8 cellular contexts compared by ENCODE assay signal in genomic region chr4:23333946-23334878, GRCh38.
DNase-seq lines count a peak whose midpoint lies in the region; ATAC-seq and TF ChIP-seq lines count a peak whose summit lies in the region.

No MANE protein-coding gene starts in this region.

- no peak for TF ChIP-seq POLR2A in esophagus muscularis mucosa (IDR thresholded peaks at IDR 0.05; ENCODE audit: low read depth)

- DNase-seq in AG10803 (ENCODE audit: low read depth) (peak; percentile 61), NCI-H2081 (lab: John Stamatoyannopoulos, UW) (peak; percentile 56 to 83), heart right ventricle (peak in 1 of 2 donors; percentile 7), esophagus muscularis mucosa (ENCODE audit: extremely low spot score) (no peak)
- DNase-seq in activated CD4-positive, alpha-beta T cell treated with anti-CD3 and anti-CD28 coated beads, Interleukin-2, amount 10 ng/mL, durations not matched to agents 7 days and 5 days, result peak; percentile 56
- DNase-seq in stimulated activated naive CD8-positive, alpha-beta T cell treated with anti-CD3 and anti-CD28 coated beads, Interleukin-15, Interleukin-2, amounts not matched to agents 100 U/mL and 50 U/mL, for 24 hours, result peak; percentile 20

- TF ChIP-seq CTCF in AG10803 (conservative IDR thresholded peaks at IDR 0.05; ENCODE audit: low read length) (no peak), heart right ventricle (IDR thresholded peaks at IDR 0.05) (no peak), esophagus muscularis mucosa (IDR thresholded peaks at IDR 0.05) (peak in 1 of 3 experiments; percentile 9)

- H3K27ac ChIP-seq in heart right ventricle (peak overlapping the region in 2 of 10 donors; percentile 49 to 60), esophagus muscularis mucosa (replicated peaks in 1 of 4) (no peak overlapping the region)

- CTCF ChIA-PET in activated CD4-positive, alpha-beta T cell treated with anti-CD3 and anti-CD28 coated beads, Interleukin-2, amount 10 ng/mL, durations not matched to agents 7 days and 5 days (lab: Charles Lee), result no interaction called here

- H3K9me3 Mint-ChIP-seq in activated CD4-positive, alpha-beta T cell treated with anti-CD3 and anti-CD28 coated beads, Interleukin-2, amount 10 ng/mL, durations not matched to agents 7 days and 5 days, result no peaks in the 10 kb centered on the region

- peaks cover 25% of the 10 kb centered on the region for H3K4me1 Mint-ChIP-seq in activated CD4-positive, alpha-beta T cell treated with anti-CD3 and anti-CD28 coated beads, Interleukin-2, amount 10 ng/mL, durations not matched to agents 7 days and 5 days

- H3K36me3 Mint-ChIP-seq in activated CD4-positive, alpha-beta T cell treated with anti-CD3 and anti-CD28 coated beads, Interleukin-2, amount 10 ng/mL, durations not matched to agents 7 days and 5 days (ENCODE audit: low read depth), result no peaks in the 10 kb centered on the region

- intact Hi-C loops in heart right ventricle (cut with DNase I) (no loop called here), esophagus muscularis mucosa (cut with DNase I) (no loop called here)

- H3K4me1 ChIP-seq in heart right ventricle, result peaks cover 0 to 27% (median 7%) of the 10 kb centered on the region in 9 donors
- H3K4me1 ChIP-seq in esophagus muscularis mucosa, result peaks cover 0 to 12% (median 5%) of the 10 kb centered on the region in 4 donors

- ATAC-seq in GM18870 (IDR thresholded peaks at IDR 0.05; ENCODE audit: unreplicated experiment) (peak; percentile 89), HG03060 (IDR thresholded peaks at IDR 0.05; ENCODE audit: low read depth, unreplicated experiment) (peak; percentile 78), heart right ventricle (peak; percentile 27 to 85 (median 58))
- peak; percentile 91 for ATAC-seq in stimulated activated naive CD8-positive, alpha-beta T cell treated with anti-CD3 and anti-CD28 coated beads, Interleukin-15, Interleukin-2, amounts not matched to agents 100 U/mL and 50 U/mL, for 24 hours

- H3K27me3 Mint-ChIP-seq in activated CD4-positive, alpha-beta T cell treated with anti-CD3 and anti-CD28 coated beads, Interleukin-2, amount 10 ng/mL, durations not matched to agents 7 days and 5 days, result no peaks in the 10 kb centered on the region

- POLR2A ChIA-PET in activated CD4-positive, alpha-beta T cell treated with anti-CD3 and anti-CD28 coated beads, Interleukin-2, amount 10 ng/mL, durations not matched to agents 7 days and 5 days (lab: Charles Lee), result no interaction called here

- no peaks in the 10 kb centered on the region for H3K9me3 ChIP-seq in heart right ventricle
- no peaks in the 10 kb centered on the region for H3K9me3 ChIP-seq in esophagus muscularis mucosa

- H3K4me3 Mint-ChIP-seq in activated CD4-positive, alpha-beta T cell treated with anti-CD3 and anti-CD28 coated beads, Interleukin-2, amount 10 ng/mL, durations not matched to agents 7 days and 5 days, result peak overlapping the region; percentile 42

- H3K4me3 ChIP-seq in AG10803 (ENCODE audit: low read length) (no peak overlapping the region), heart right ventricle (no peak overlapping the region), esophagus muscularis mucosa (no peak overlapping the region)

- H3K36me3 ChIP-seq in heart right ventricle (no peaks in the 10 kb centered on the region), esophagus muscularis mucosa (no peaks in the 10 kb centered on the region)

- no peak for TF ChIP-seq EP300 in esophagus muscularis mucosa (IDR thresholded peaks at IDR 0.05)

- 27 to 31% methylated on average over 5 of the region's 5 CpGs for WGBS in heart right ventricle, 2 donors
- 45% methylated on average over 5 of the region's 5 CpGs for WGBS in esophagus muscularis mucosa

- no peaks in the 10 kb centered on the region for H3K27me3 ChIP-seq in heart right ventricle
- H3K27me3 ChIP-seq in esophagus muscularis mucosa, result no peaks in the 10 kb centered on the region

- H3K27ac Mint-ChIP-seq in activated CD4-positive, alpha-beta T cell treated with anti-CD3 and anti-CD28 coated beads, Interleukin-2, amount 10 ng/mL, durations not matched to agents 7 days and 5 days, result peak overlapping the region; percentile 83
